Comparison of ENCODE assay signal across 19 cellular contexts in genomic region chr3:66639794-66640356, GRCh38.
"Had no signal": no experiment of that assay in that cellular context is flagged by ENCODE, and none has a peak within 500 bp of the region (broad histone marks: within the 10 kb centered on the region; RNA-seq: fewer than 3 reads in every experiment).

No MANE protein-coding gene starts in this region.

- H3K4me2 ChIP-seq: neural progenitor cell had no signal

- DNase-seq: activated B cell treated with CpG ODN at 0.5 μM for 24 hours; activated CD4-positive, alpha-beta memory T cell treated with anti-CD3 and anti-CD28 coated beads for 36 hours; activated CD4-positive, alpha-beta T cell treated with anti-CD3 and anti-CD28 coated beads for 4 hours; activated gamma-delta T cell treated with Interleukin-2 at 50 U/mL for 16 hours; activated T-cell treated with anti-CD3 and anti-CD28 coated beads for 4 hours; effector memory CD4-positive, alpha-beta T cell; mucosa of descending colon; naive B cell; stimulated activated CD4-positive, alpha-beta T cell treated with anti-CD3 and anti-CD28 coated beads, Interleukin-4, amount 100 ng/mL, for 1 hour; T-helper 2 cell; testis had no signal

- H2AFZ ChIP-seq: neural progenitor cell had no signal

- H3K36me3 Mint-ChIP-seq: memory B cell, naive B cell, neural progenitor cell had no signal

- H3K27me3 Mint-ChIP-seq: activated CD4-positive, alpha-beta memory T cell treated with anti-CD3 and anti-CD28 coated beads for 36 hours; dendritic cell treated with granulocyte-macrophage colony-stimulating factor and Interleukin-4, amounts not matched to agents 40 ng/mL and 50 ng/mL, for 4 days had no signal

- H3K36me3 ChIP-seq: esophagus muscularis mucosa, neural progenitor cell, prostate gland, right atrium auricular region had no signal

- ATAC-seq: activated naive CD4-positive, alpha-beta T cell treated with anti-CD3 and anti-CD28 coated beads, Interleukin-2, amount 50 U/mL, for 72 hours; mucosa of descending colon had no signal

- H3K4me3 ChIP-seq: esophagus muscularis mucosa, mucosa of descending colon, neural progenitor cell, prostate gland, right atrium auricular region, testis had no signal

- H3K27ac Mint-ChIP-seq: activated B cell treated with CpG ODN at 0.5 μM for 24 hours; activated CD4-positive, alpha-beta memory T cell treated with anti-CD3 and anti-CD28 coated beads for 36 hours; activated naive CD4-positive, alpha-beta T cell treated with anti-CD3 and anti-CD28 coated beads, Interleukin-2, amount 50 U/mL, for 72 hours; activated T-helper 1 cell treated with anti-CD3 and anti-CD28 coated beads, Interleukin-12 subunit alpha, Interleukin-12 subunit beta, Interleukin-2, Interleukin-4 antibody, amounts not matched to agents 30 ng/mL and 10 ng/mL and 1 ng/mL, durations not matched to agents 14 hours and 24 hours and 36 hours; dendritic cell treated with granulocyte-macrophage colony-stimulating factor and Interleukin-4, amounts not matched to agents 40 ng/mL and 50 ng/mL, for 4 days; memory B cell; neural progenitor cell had no signal

- H3K27ac ChIP-seq: esophagus muscularis mucosa, neural progenitor cell, prostate gland, right atrium auricular region, testis had no signal

- H3K4me3 Mint-ChIP-seq: activated B cell treated with CpG ODN at 0.5 μM for 24 hours; activated CD4-positive, alpha-beta memory T cell treated with anti-CD3 and anti-CD28 coated beads for 36 hours; activated T-helper 1 cell treated with anti-CD3 and anti-CD28 coated beads, Interleukin-12 subunit alpha, Interleukin-12 subunit beta, Interleukin-2, Interleukin-4 antibody, amounts not matched to agents 30 ng/mL and 10 ng/mL and 1 ng/mL, durations not matched to agents 14 hours and 24 hours and 36 hours; dendritic cell treated with granulocyte-macrophage colony-stimulating factor and Interleukin-4, amounts not matched to agents 40 ng/mL and 50 ng/mL, for 4 days; memory B cell; naive B cell; neural progenitor cell had no signal

- H3K4me1 ChIP-seq: esophagus muscularis mucosa, prostate gland, right atrium auricular region, testis had no signal

- H3K9me3 ChIP-seq: esophagus muscularis mucosa, mucosa of descending colon, prostate gland, testis had no signal

- H3K27me3 ChIP-seq: esophagus muscularis mucosa, neural progenitor cell, right atrium auricular region, testis had no signal

- H3K9me3 Mint-ChIP-seq: activated naive CD4-positive, alpha-beta T cell treated with anti-CD3 and anti-CD28 coated beads, Interleukin-2, amount 50 U/mL, for 72 hours; activated T-helper 1 cell treated with anti-CD3 and anti-CD28 coated beads, Interleukin-12 subunit alpha, Interleukin-12 subunit beta, Interleukin-2, Interleukin-4 antibody, amounts not matched to agents 30 ng/mL and 10 ng/mL and 1 ng/mL, durations not matched to agents 14 hours and 24 hours and 36 hours; dendritic cell treated with granulocyte-macrophage colony-stimulating factor and Interleukin-4, amounts not matched to agents 40 ng/mL and 50 ng/mL, for 4 days had no signal

- H3K9ac ChIP-seq: neural progenitor cell had no signal
